ENCODE assay signal across 1 cellular context in the genomic region with DNA sequence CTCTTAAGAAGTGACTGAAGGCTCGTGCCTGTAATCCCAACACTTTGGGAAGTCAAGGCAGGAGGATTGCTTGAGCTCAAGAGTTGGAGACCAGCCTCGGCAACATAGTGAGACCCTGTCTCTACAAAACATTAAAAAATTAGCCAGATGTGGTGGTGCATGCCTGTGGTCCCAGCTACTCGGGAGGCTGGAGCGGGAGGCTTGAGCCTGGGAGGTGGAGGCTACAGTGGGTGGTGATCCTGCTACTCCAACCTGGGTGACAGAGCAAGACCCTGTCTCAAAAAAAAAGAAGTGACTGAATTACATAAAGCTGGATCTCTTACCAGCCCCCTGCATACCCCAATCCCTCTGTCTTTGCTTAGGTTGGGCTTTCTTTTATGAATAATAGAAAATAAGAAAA.
TF ChIP-seq lines count a peak whose summit lies in the region.

No MANE protein-coding gene starts in this region.

TF ChIP-seq in GM23338, 12 proteins besides CTCF, POLR2A, EP300 and RAD21:
- TF ChIP-seq ETS1 (IDR thresholded peaks at IDR 0.05) (no peak), JUNB (IDR thresholded peaks at IDR 0.05; ENCODE audit: unreplicated experiment) (no peak), ZNF462 (CRISPR knock-in tag; IDR thresholded peaks at IDR 0.05) (no peak), ZNF114 (CRISPR knock-in tag; IDR thresholded peaks at IDR 0.05) (no peak), ZNF331 (CRISPR knock-in tag; IDR thresholded peaks at IDR 0.05; ENCODE audit: low read depth) (no peak)
